In the genomic region with DNA sequence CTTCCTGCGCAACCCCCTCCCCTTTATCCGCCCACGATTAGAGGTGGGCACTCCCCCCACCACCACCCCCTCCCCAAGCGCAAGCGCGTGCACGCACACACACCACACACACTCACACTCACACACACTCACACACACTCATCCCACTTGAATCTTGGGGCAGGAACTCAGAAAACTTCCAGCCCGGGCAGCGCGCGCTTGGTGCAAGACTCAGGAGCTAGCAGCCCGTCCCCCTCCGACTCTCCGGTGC, we compare ENCODE assay signal across 8 cellular contexts. TPM values are rescaled to one million over a fixed set of nuclear protein-coding genes. Genes with fewer than 3 reads are reported as not detected.
DNase-seq lines count a peak whose midpoint lies in the region; ATAC-seq lines count a peak whose summit lies in the region.

A gene (plus strand): TSS at position 170 of the 250 bp plus-strand sequence. CDS start 788 bp downstream, outside the sequence.

- peak within 1 kb of the TSS; percentile 75 for H3K4me3 ChIP-seq in HAP-1

- ATAC-seq in left cardiac atrium (no peak), sciatic nerve (no peak), HG03095 (IDR thresholded peaks at IDR 0.05; ENCODE audit: unreplicated experiment) (no peak), GM18858 (IDR thresholded peaks at IDR 0.05; ENCODE audit: unreplicated experiment) (no peak)

- H3K4me1 ChIP-seq in HAP-1: peaks cover 26% of the 10 kb centered on the region

- no peaks in the 10 kb centered on the region for H3K27me3 ChIP-seq in HAP-1 (ENCODE audit: low read depth)

- intact Hi-C loops in activated CD4-positive, alpha-beta memory T cell treated with anti-CD3 and anti-CD28 coated beads for 36 hours (cut with micrococcal nuclease): loop anchor here (10.0 kb wide), 2 partner anchors 161 to 261 kb away; no protein-coding TSS in a partner anchor
- intact Hi-C loops in left cardiac atrium (cut with DNase I): no loop called here
- intact Hi-C loops in sciatic nerve (cut with DNase I): loop anchor here (10.0 kb wide), 1 partner anchor 51 kb away; no protein-coding TSS in a partner anchor

- CTCF ChIA-PET in activated CD4-positive, alpha-beta memory T cell treated with anti-CD3 and anti-CD28 coated beads for 36 hours (lab: Charles Lee): no interaction called here

- peaks cover 12% of the 10 kb centered on the region for H3K4me1 Mint-ChIP-seq in activated CD4-positive, alpha-beta memory T cell treated with anti-CD3 and anti-CD28 coated beads for 36 hours (ENCODE audit: low read depth)

- H3K36me3 ChIP-seq in HAP-1 (replicated peaks): no peaks in the 10 kb centered on the region; the same call in none of the 2 replicates

- DNase-seq in HAP-1 (ENCODE audit: low spot score in 2 of 2) (no peak), left cardiac atrium (peak; percentile 35), sciatic nerve (ENCODE audit: low spot score) (peak; percentile 64), DMS114 treated with DMSO at 0.1 percent for 48 hours (lab: John Stamatoyannopoulos, UW; ENCODE audit: unreplicated experiment) (no peak), HuH-7 (ENCODE audit: low spot score) (no peak)
- DNase-seq in activated CD4-positive, alpha-beta memory T cell treated with anti-CD3 and anti-CD28 coated beads for 36 hours: no peak

- H3K27ac Mint-ChIP-seq in activated CD4-positive, alpha-beta memory T cell treated with anti-CD3 and anti-CD28 coated beads for 36 hours: no peak within 1 kb of the TSS

- POLR2A ChIA-PET in activated CD4-positive, alpha-beta memory T cell treated with anti-CD3 and anti-CD28 coated beads for 36 hours (lab: Charles Lee): no interaction called here

- peaks cover 51% of the 10 kb centered on the region for H3K27me3 Mint-ChIP-seq in activated CD4-positive, alpha-beta memory T cell treated with anti-CD3 and anti-CD28 coated beads for 36 hours

- in situ Hi-C loops in HAP-1 (cut with MboI; ENCODE audit: low sequenced_read_pairs): no loop called here

- no peaks in the 10 kb centered on the region for H3K9me3 ChIP-seq in HAP-1

- no peaks in the 10 kb centered on the region for H3K9me3 Mint-ChIP-seq in activated CD4-positive, alpha-beta memory T cell treated with anti-CD3 and anti-CD28 coated beads for 36 hours

- peak within 1 kb of the TSS; percentile 33 for H3K4me3 Mint-ChIP-seq in activated CD4-positive, alpha-beta memory T cell treated with anti-CD3 and anti-CD28 coated beads for 36 hours

- H3K36me3 Mint-ChIP-seq in activated CD4-positive, alpha-beta memory T cell treated with anti-CD3 and anti-CD28 coated beads for 36 hours: no peaks in the 10 kb centered on the region

RNA-seq across cellular contexts. Expression of the gene that starts here (rescaled TPM):
- total RNA-seq in activated CD4-positive, alpha-beta memory T cell treated with anti-CD3 and anti-CD28 coated beads for 36 hours: not detected
- total RNA-seq in left cardiac atrium: under 1 TPM in 1 of 2 donors, not detected in 1; 0.18 TPM
- total RNA-seq in sciatic nerve: 3.5 TPM

Comparison
In these comparisons a context has a peak if more than half of its experiments do, and no peak if none do; other contexts are left out.
1. Peak in DNase-seq in left cardiac atrium; RNA of the gene not detected or under 1 TPM.
2. intact Hi-C loops: an anchor here in activated CD4-positive, alpha-beta memory T cell treated with anti-CD3 and anti-CD28 coated beads for 36 hours (10.0 kb wide) and sciatic nerve (10.0 kb wide); none called in left cardiac atrium.